8 cellular contexts compared by ENCODE assay signal in genomic region chr3:57596495-57597239, GRCh38. TPM values are rescaled to one million over a fixed set of nuclear protein-coding genes. Genes with fewer than 3 reads are reported as not detected.
A peak's percentile ranks its signal among the peaks of the same experiment; 100 is the strongest.
DNase-seq lines count a peak whose midpoint lies in the region; ATAC-seq and TF ChIP-seq lines count a peak whose summit lies in the region.

No MANE protein-coding gene starts in this region.

- peaks cover 19% of the 10 kb centered on the region for H3K36me3 ChIP-seq in PC-9 (ENCODE audit: low read depth)

- ATAC-seq in HG02981 (IDR thresholded peaks at IDR 0.05; ENCODE audit: unreplicated experiment) = peak; percentile 6
- no peak for ATAC-seq in natural killer cell
- ATAC-seq in stimulated activated naive B cell treated with anti-CD40 and anti-IgM and Interleukin-4, amounts not matched to agents 10 μg/mL and 1 μg/mL and 100 μg/mL, for 72 hours (replicated peaks) = peak; percentile 4 to 7
- no peak for ATAC-seq in GM19463 (IDR thresholded peaks at IDR 0.05; ENCODE audit: unreplicated experiment)

- POLR2A ChIA-PET in PC-9 (lab: Charles Lee; ENCODE audit: unreplicated experiment) = interaction anchor here (0.7 to 1.4 kb wide), 6 partner anchors 30 to 667 kb away, joined by 3 to 8 read pairs (median 4); partner anchors contain the start of genes DENND6A and PDE12

- DNase-seq in GM10266 (ENCODE audit: extremely low spot score) = peak; percentile 31
- peak; percentile 80 to 84 for DNase-seq in PC-9
- DNase-seq in activated T-helper 2 cell treated with anti-CD3 and anti-CD28 coated beads, Interferon-gamma antibody, Interleukin-2, Interleukin-4, amounts not matched to agents 10 μg/mL and 5 μg/mL and 100 μg/mL, durations not matched to agents 14 hours and 24 hours and 36 hours (ENCODE audit: low spot score) = peak; percentile 67
- peak; percentile 86 for DNase-seq in fibroblast of peridontal ligament (ENCODE audit: extremely low read depth)
- DNase-seq in natural killer cell = peak; percentile 55
- peak; percentile 21 for DNase-seq in stimulated activated naive B cell treated with anti-CD40 and anti-IgM and Interleukin-4, amounts not matched to agents 10 μg/mL and 1 μg/mL and 100 μg/mL, for 72 hours

- CTCF ChIA-PET in PC-9 (lab: Charles Lee) = interaction anchor here (0.6 kb wide), 1 partner anchor 426 kb away, joined by 3 read pairs; no protein-coding TSS in a partner anchor

- peak overlapping the region; percentile 97 for H3K4me3 Mint-ChIP-seq in activated T-helper 2 cell treated with anti-CD3 and anti-CD28 coated beads, Interferon-gamma antibody, Interleukin-2, Interleukin-4, amounts not matched to agents 10 μg/mL and 5 μg/mL and 100 μg/mL, durations not matched to agents 14 hours and 24 hours and 36 hours (ENCODE audit: low read depth)
- peak overlapping the region; percentile 95 for H3K4me3 Mint-ChIP-seq in natural killer cell
- peak overlapping the region; percentile 88 to 89 for H3K4me3 Mint-ChIP-seq in stimulated activated naive B cell treated with anti-CD40 and anti-IgM and Interleukin-4, amounts not matched to agents 10 μg/mL and 1 μg/mL and 100 μg/mL, for 72 hours

- peak overlapping the region; percentile 99 for H3K27ac Mint-ChIP-seq in activated T-helper 2 cell treated with anti-CD3 and anti-CD28 coated beads, Interferon-gamma antibody, Interleukin-2, Interleukin-4, amounts not matched to agents 10 μg/mL and 5 μg/mL and 100 μg/mL, durations not matched to agents 14 hours and 24 hours and 36 hours
- peak overlapping the region; percentile 99 for H3K27ac Mint-ChIP-seq in natural killer cell
- peak overlapping the region; percentile 99 for H3K27ac Mint-ChIP-seq in stimulated activated naive B cell treated with anti-CD40 and anti-IgM and Interleukin-4, amounts not matched to agents 10 μg/mL and 1 μg/mL and 100 μg/mL, for 72 hours

- peak overlapping the region; percentile 97 for H3K27ac ChIP-seq in PC-9

- H4K20me1 ChIP-seq in PC-9 (ENCODE audit: insufficient read depth) = peaks cover 46% of the 10 kb centered on the region

- no peaks in the 10 kb centered on the region for H3K27me3 ChIP-seq in PC-9 (ENCODE audit: insufficient read depth, low read depth)

- H3K4me3 ChIP-seq in PC-9 = peak overlapping the region; percentile 73

- no peaks in the 10 kb centered on the region for H3K9me3 Mint-ChIP-seq in activated T-helper 2 cell treated with anti-CD3 and anti-CD28 coated beads, Interferon-gamma antibody, Interleukin-2, Interleukin-4, amounts not matched to agents 10 μg/mL and 5 μg/mL and 100 μg/mL, durations not matched to agents 14 hours and 24 hours and 36 hours
- H3K9me3 Mint-ChIP-seq in natural killer cell = no peaks in the 10 kb centered on the region
- no peaks in the 10 kb centered on the region for H3K9me3 Mint-ChIP-seq in stimulated activated naive B cell treated with anti-CD40 and anti-IgM and Interleukin-4, amounts not matched to agents 10 μg/mL and 1 μg/mL and 100 μg/mL, for 72 hours

- H3K27me3 Mint-ChIP-seq in activated T-helper 2 cell treated with anti-CD3 and anti-CD28 coated beads, Interferon-gamma antibody, Interleukin-2, Interleukin-4, amounts not matched to agents 10 μg/mL and 5 μg/mL and 100 μg/mL, durations not matched to agents 14 hours and 24 hours and 36 hours (ENCODE audit: low read depth) = no peaks in the 10 kb centered on the region
- H3K27me3 Mint-ChIP-seq in natural killer cell (ENCODE audit: low read depth in 2 of 2) = no peaks in the 10 kb centered on the region
- no peaks in the 10 kb centered on the region for H3K27me3 Mint-ChIP-seq in stimulated activated naive B cell treated with anti-CD40 and anti-IgM and Interleukin-4, amounts not matched to agents 10 μg/mL and 1 μg/mL and 100 μg/mL, for 72 hours

- H3K9me2 ChIP-seq in PC-9 (ENCODE audit: insufficient read depth) = no peaks in the 10 kb centered on the region

- H3K4me1 Mint-ChIP-seq in activated T-helper 2 cell treated with anti-CD3 and anti-CD28 coated beads, Interferon-gamma antibody, Interleukin-2, Interleukin-4, amounts not matched to agents 10 μg/mL and 5 μg/mL and 100 μg/mL, durations not matched to agents 14 hours and 24 hours and 36 hours (ENCODE audit: low read depth) = peaks cover 31% of the 10 kb centered on the region
- H3K4me1 Mint-ChIP-seq in natural killer cell = peaks cover 53 to 65% of the 10 kb centered on the region in 2 donors
- H3K4me1 Mint-ChIP-seq in stimulated activated naive B cell treated with anti-CD40 and anti-IgM and Interleukin-4, amounts not matched to agents 10 μg/mL and 1 μg/mL and 100 μg/mL, for 72 hours = peaks cover 23 to 52% of the 10 kb centered on the region in 2 donors

- intact Hi-C loops in PC-9 (cut with micrococcal nuclease; ENCODE audit: unreplicated experiment) (loop anchor here (1.0 to 2.0 kb wide), 3 partner anchors 40 to 159 kb away; partner anchors contain the start of genes DENND6A and PDE12), natural killer cell (cut with micrococcal nuclease) (loop anchor here (1.0 to 2.0 kb wide), 5 partner anchors 40 to 368 kb away; partner anchors contain the start of genes PDE12 and SLMAP)
- intact Hi-C loops in activated T-helper 2 cell treated with anti-CD3 and anti-CD28 coated beads, Interferon-gamma antibody, Interleukin-2, Interleukin-4, amounts not matched to agents 10 μg/mL and 5 μg/mL and 100 μg/mL, durations not matched to agents 14 hours and 24 hours and 36 hours (cut with micrococcal nuclease) = loop anchor here (1.0 kb wide), 4 partner anchors 40 to 367 kb away; partner anchors contain the start of genes PDE12 and SLMAP

- H3F3A ChIP-seq in PC-9 (ENCODE audit: insufficient read depth, low read depth) = peaks cover 58% of the 10 kb centered on the region

- H3K4me1 ChIP-seq in PC-9 (replicated peaks; ENCODE audit: insufficient read depth) = peaks cover 43% of the 10 kb centered on the region

- H3K36me3 Mint-ChIP-seq in activated T-helper 2 cell treated with anti-CD3 and anti-CD28 coated beads, Interferon-gamma antibody, Interleukin-2, Interleukin-4, amounts not matched to agents 10 μg/mL and 5 μg/mL and 100 μg/mL, durations not matched to agents 14 hours and 24 hours and 36 hours (ENCODE audit: low read depth) = peaks cover 53% of the 10 kb centered on the region
- H3K36me3 Mint-ChIP-seq in natural killer cell = no peaks in the 10 kb centered on the region
- H3K36me3 Mint-ChIP-seq in stimulated activated naive B cell treated with anti-CD40 and anti-IgM and Interleukin-4, amounts not matched to agents 10 μg/mL and 1 μg/mL and 100 μg/mL, for 72 hours = peaks cover 17 to 40% of the 10 kb centered on the region in 2 donors

- no peaks in the 10 kb centered on the region for H3K9me3 ChIP-seq in PC-9 (ENCODE audit: insufficient read depth, low read depth)

- H2AFZ ChIP-seq in PC-9 = peak overlapping the region; percentile 67; the same call in 1 of the 2 replicates

- TSS peak; percentile 60 for BruUV-seq in PC-9 (replicated peaks; lab: Mats Ljungman, UMichigan)

- no peak for TF ChIP-seq CTCF in GM10266 (IDR thresholded peaks at IDR 0.05; ENCODE audit: control insufficient read depth, insufficient read depth, low read depth, missing control alignments)
- TF ChIP-seq CTCF in PC-9 (conservative IDR thresholded peaks at IDR 0.05) = no peak
- no peak for TF ChIP-seq CTCF in natural killer cell (IDR thresholded peaks at IDR 0.05)

- peaks cover 70% of the 10 kb centered on the region for H3K79me2 ChIP-seq in PC-9 (ENCODE audit: low read depth)

- peak overlapping the region; percentile 98 for H3K4me2 ChIP-seq in PC-9

RNA-seq across cellular contexts. Expression of gene ARF4, which starts 0.5 kb away (rescaled TPM):
- total RNA-seq in PC-9 (2021) (132 and 182 TPM in 2 replicates), natural killer cell (100 to 1,000 TPM in 1 of 3 donors, 10 to 100 TPM in 2; 88.0 to 132 (median 89.6) TPM)
- total RNA-seq in activated T-helper 2 cell treated with anti-CD3 and anti-CD28 coated beads, Interferon-gamma antibody, Interleukin-2, Interleukin-4, amounts not matched to agents 10 μg/mL and 5 μg/mL and 100 μg/mL, durations not matched to agents 14 hours and 24 hours and 36 hours = 93.6 and 95.6 TPM in 2 replicates

RNA-seq across cellular contexts. Expression of gene PDE12, which starts 40.6 kb away (rescaled TPM):
- total RNA-seq in PC-9 (2021) = 14.3 and 16.6 TPM in 2 replicates
- total RNA-seq in activated T-helper 2 cell treated with anti-CD3 and anti-CD28 coated beads, Interferon-gamma antibody, Interleukin-2, Interleukin-4, amounts not matched to agents 10 μg/mL and 5 μg/mL and 100 μg/mL, durations not matched to agents 14 hours and 24 hours and 36 hours = 26.4 and 28.1 TPM in 2 replicates
- total RNA-seq in natural killer cell = 10 to 100 TPM; 34.4 to 36.6 (median 35.5) TPM

RNA-seq across cellular contexts. Expression of gene DNAH12, which starts 52.5 kb away (rescaled TPM):
- total RNA-seq in PC-9 (2021) (0.10 and 0.22 TPM in 2 replicates), natural killer cell (under 1 TPM; 0.11 to 0.30 (median 0.21) TPM)
- total RNA-seq in activated T-helper 2 cell treated with anti-CD3 and anti-CD28 coated beads, Interferon-gamma antibody, Interleukin-2, Interleukin-4, amounts not matched to agents 10 μg/mL and 5 μg/mL and 100 μg/mL, durations not matched to agents 14 hours and 24 hours and 36 hours = 0.11 TPM in 1 of 2 replicates, not detected in the other

Comparison
In these comparisons a context has a peak if more than half of its experiments do, and no peak if none do; other contexts are left out.
1. DNase-seq: peak in every context shown above with its lines; median percentile 86 in fibroblast of peridontal ligament; 82 in PC-9; 67 in activated T-helper 2 cell treated with anti-CD3 and anti-CD28 coated beads, Interferon-gamma antibody, Interleukin-2, Interleukin-4, amounts not matched to agents 10 μg/mL and 5 μg/mL and 100 μg/mL, durations not matched to agents 14 hours and 24 hours and 36 hours; 55 in natural killer cell; 31 in GM10266; 21 in stimulated activated naive B cell treated with anti-CD40 and anti-IgM and Interleukin-4, amounts not matched to agents 10 μg/mL and 1 μg/mL and 100 μg/mL, for 72 hours.
2. ATAC-seq: peak in HG02981 (single experiment) and stimulated activated naive B cell treated with anti-CD40 and anti-IgM and Interleukin-4, amounts not matched to agents 10 μg/mL and 1 μg/mL and 100 μg/mL, for 72 hours (2 of 2); none in natural killer cell (0 of 3) and GM19463 (single experiment).
3. Peak in every context shown above with its lines, with median percentiles within 50 percentile points of each other: H3K27ac Mint-ChIP-seq and H3K4me3 Mint-ChIP-seq.